Comparison of ENCODE assay signal across 2 cellular contexts in genomic region chr20:63270606-63271325, GRCh38.
TF ChIP-seq lines count a peak whose summit lies in the region.

No MANE protein-coding gene starts in this region.

TF ChIP-seq in HEK293, 187 proteins besides CTCF, POLR2A, EP300 and RAD21:
- TF ChIP-seq ZNF776 (tag by site-specific recombination; IDR thresholded peaks at IDR 0.05; ENCODE audit: borderline replicate concordance) (no peak), EGR2 (tag by site-specific recombination; IDR thresholded peaks at IDR 0.05; ENCODE audit: low read depth) (peak; percentile 20; the same call in 1 of the 2 replicates)
TF ChIP-seq in HEK293: peak in this region for 1.

TF ChIP-seq in K562, 482 proteins besides CTCF, POLR2A, EP300 and RAD21:
- peak; percentile 89 for TF ChIP-seq ZFP36 (IDR thresholded peaks at IDR 0.05; ENCODE audit: low read depth, low read length, partially characterized antibody)
- TF ChIP-seq ADNP (tag; IDR thresholded peaks at IDR 0.05): no peak
